In the genomic region with DNA sequence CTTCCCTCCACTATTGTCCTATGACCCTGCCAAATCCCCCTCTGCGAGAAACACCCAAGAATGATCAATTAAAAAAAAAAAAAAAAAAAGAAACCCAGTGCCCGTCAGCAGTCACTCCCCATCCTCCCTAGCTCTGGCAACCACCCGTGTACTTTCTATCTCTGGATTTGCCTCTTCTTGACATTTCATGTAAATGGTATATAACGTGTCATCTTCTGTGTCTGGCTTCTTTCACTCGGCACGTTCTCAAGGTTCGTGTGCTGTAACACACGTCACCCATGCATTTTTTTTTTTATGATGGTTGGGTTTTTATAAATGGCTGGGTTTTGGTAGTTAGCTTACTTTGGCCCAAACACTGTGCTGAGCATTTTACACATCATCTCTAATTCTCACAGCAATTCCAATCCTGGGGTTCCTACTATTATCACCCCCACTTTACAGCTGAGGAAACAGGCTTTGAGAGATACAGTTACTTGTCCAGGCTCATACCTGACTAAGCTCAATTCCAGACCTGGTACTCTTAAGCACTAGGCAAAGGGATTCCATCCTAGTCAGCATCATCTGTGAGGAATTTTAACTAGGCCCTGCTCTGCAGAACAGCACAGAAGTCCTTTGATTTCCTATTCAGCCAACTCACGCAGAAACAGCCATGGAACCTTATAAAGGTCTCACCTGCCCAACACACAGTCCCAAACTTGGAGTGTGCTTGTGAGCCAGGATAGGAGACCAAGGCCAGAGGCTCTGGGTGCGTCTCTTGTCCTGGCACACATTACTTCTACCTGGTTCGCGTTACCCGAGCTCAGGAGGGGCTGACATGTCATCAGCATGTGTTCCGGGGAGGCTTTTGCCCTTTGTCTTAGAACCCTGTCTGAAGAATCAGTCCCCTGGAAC, we compare ENCODE assay signal across 20 cellular contexts. TPM values are rescaled to one million over a fixed set of nuclear protein-coding genes. Genes with fewer than 3 reads are reported as not detected.
DNase-seq lines count a peak whose midpoint lies in the region; ATAC-seq and TF ChIP-seq lines count a peak whose summit lies in the region.
"Had no signal": no experiment of that assay in that cellular context is flagged by ENCODE, and none has a peak within 500 bp of the region (broad histone marks: within the 10 kb centered on the region; RNA-seq: fewer than 3 reads in every experiment).

No MANE protein-coding gene starts in this region.

- H3K4me1 Mint-ChIP-seq in HFFc6 (ENCODE audit: low read depth): peaks cover 39% of the 10 kb centered on the region
- no peaks in the 10 kb centered on the region for H3K4me1 Mint-ChIP-seq in activated CD8-positive, alpha-beta T cell treated with anti-CD3 and anti-CD28 coated beads, Interleukin-2, amount 10 ng/mL, durations not matched to agents 7 days and 5 days (ENCODE audit: low read depth)

- TF ChIP-seq CTCF in HFFc6 (IDR thresholded peaks at IDR 0.05): no peak

- POLR2A ChIA-PET in activated CD8-positive, alpha-beta T cell treated with anti-CD3 and anti-CD28 coated beads, Interleukin-2, amount 10 ng/mL, durations not matched to agents 7 days and 5 days (lab: Charles Lee): no interaction called here

- ATAC-seq in activated CD8-positive, alpha-beta T cell treated with anti-CD3 and anti-CD28 coated beads, Interleukin-2, amount 10 ng/mL, durations not matched to agents 7 days and 5 days: no peak
- peak; percentile 72 for ATAC-seq in left ventricle myocardium superior
- ATAC-seq in HG02610 (IDR thresholded peaks at IDR 0.05; ENCODE audit: unreplicated experiment): no peak

- no peak overlapping the region for H3K4me3 Mint-ChIP-seq in HFFc6
- H3K4me3 Mint-ChIP-seq in activated CD8-positive, alpha-beta T cell treated with anti-CD3 and anti-CD28 coated beads, Interleukin-2, amount 10 ng/mL, durations not matched to agents 7 days and 5 days: no peak overlapping the region
- H3K4me3 Mint-ChIP-seq: stimulated activated naive CD8-positive, alpha-beta T cell treated with anti-CD3 and anti-CD28 coated beads, Interleukin-15, Interleukin-2, amounts not matched to agents 100 ng/mL and 50 ng/mL, for 24 hours had no signal

- CTCF ChIA-PET in activated CD8-positive, alpha-beta T cell treated with anti-CD3 and anti-CD28 coated beads, Interleukin-2, amount 10 ng/mL, durations not matched to agents 7 days and 5 days (lab: Charles Lee): no interaction called here

- intact Hi-C loops in left ventricle myocardium superior (cut with micrococcal nuclease): no loop called here

- peaks cover 26% of the 10 kb centered on the region for H3K36me3 Mint-ChIP-seq in HFFc6 (ENCODE audit: low read depth)
- peaks cover 44% of the 10 kb centered on the region for H3K36me3 Mint-ChIP-seq in activated CD8-positive, alpha-beta T cell treated with anti-CD3 and anti-CD28 coated beads, Interleukin-2, amount 10 ng/mL, durations not matched to agents 7 days and 5 days (ENCODE audit: low read depth)

- H3K27me3 Mint-ChIP-seq in HFFc6 (ENCODE audit: insufficient read depth): no peaks in the 10 kb centered on the region
- no peaks in the 10 kb centered on the region for H3K27me3 Mint-ChIP-seq in activated CD8-positive, alpha-beta T cell treated with anti-CD3 and anti-CD28 coated beads, Interleukin-2, amount 10 ng/mL, durations not matched to agents 7 days and 5 days (ENCODE audit: low read depth)
- H3K27me3 Mint-ChIP-seq: progenitor cell of endocrine pancreas; stimulated activated naive CD8-positive, alpha-beta T cell treated with anti-CD3 and anti-CD28 coated beads, Interleukin-15, Interleukin-2, amounts not matched to agents 100 ng/mL and 50 ng/mL, for 24 hours had no signal

- peak; percentile 32 for DNase-seq in HFFc6
- DNase-seq in activated CD8-positive, alpha-beta T cell treated with anti-CD3 and anti-CD28 coated beads, Interleukin-2, amount 10 ng/mL, durations not matched to agents 7 days and 5 days: no peak
- no peak for DNase-seq in left ventricle myocardium superior
- no peak for DNase-seq in NCI-H146 (lab: John Stamatoyannopoulos, UW)
- no peak for DNase-seq in COLO668 (lab: John Stamatoyannopoulos, UW; ENCODE audit: unreplicated experiment)
- DNase-seq: activated CD4-positive, alpha-beta T cell treated with anti-CD3 and anti-CD28 coated beads for 4 hours; activated naive CD4-positive, alpha-beta T cell treated with anti-CD3 and anti-CD28 coated beads, Interleukin-2, amount 50 U/mL, for 16 hours; anterior cingulate cortex; colonic mucosa; DMS79; effector CD8-positive, alpha-beta T cell; GF-D8; mesendoderm; NCI-H1092; NCI-H187; NCI-H524; uterus had no signal

- H3K27ac Mint-ChIP-seq in HFFc6: peak overlapping the region; percentile 51
- peak overlapping the region; percentile 11 for H3K27ac Mint-ChIP-seq in activated CD8-positive, alpha-beta T cell treated with anti-CD3 and anti-CD28 coated beads, Interleukin-2, amount 10 ng/mL, durations not matched to agents 7 days and 5 days
- H3K27ac Mint-ChIP-seq: progenitor cell of endocrine pancreas; stimulated activated naive CD8-positive, alpha-beta T cell treated with anti-CD3 and anti-CD28 coated beads, Interleukin-15, Interleukin-2, amounts not matched to agents 100 ng/mL and 50 ng/mL, for 24 hours had no signal

- no peaks in the 10 kb centered on the region for H3K9me3 Mint-ChIP-seq in HFFc6
- H3K9me3 Mint-ChIP-seq in activated CD8-positive, alpha-beta T cell treated with anti-CD3 and anti-CD28 coated beads, Interleukin-2, amount 10 ng/mL, durations not matched to agents 7 days and 5 days (ENCODE audit: insufficient read depth): no peaks in the 10 kb centered on the region
- H3K9me3 Mint-ChIP-seq: stimulated activated naive CD8-positive, alpha-beta T cell treated with anti-CD3 and anti-CD28 coated beads, Interleukin-15, Interleukin-2, amounts not matched to agents 100 ng/mL and 50 ng/mL, for 24 hours had no signal

RNA-seq across cellular contexts. Expression of a gene that starts 11.7 kb away (rescaled TPM):
- total RNA-seq in HFFc6 (2021; fragmentation: NEBNext Ultra II Directional; extraction: Animal tissue kit (Norgen Biotek cat#: 25700)): 100 to 1,000 TPM in 1 of 6 experiments, 10 to 100 TPM in 5; 79.4 to 101 (median 89.0) TPM
- total RNA-seq in activated CD8-positive, alpha-beta T cell treated with anti-CD3 and anti-CD28 coated beads, Interleukin-2, amount 10 ng/mL, durations not matched to agents 7 days and 5 days: 100 to 1,000 TPM; 100 to 105 TPM
- 621 TPM for total RNA-seq in left ventricle myocardium superior

RNA-seq across cellular contexts. Expression of a gene that starts 26.9 kb away (rescaled TPM):
- total RNA-seq in HFFc6 (2021; fragmentation: NEBNext Ultra II Directional; extraction: Animal tissue kit (Norgen Biotek cat#: 25700)): 100 to 1,000 TPM in 3 of 6 experiments, 10 to 100 TPM in 3; 94.1 to 130 (median 99.2) TPM
- 10 to 100 TPM; 40.2 to 46.3 TPM for total RNA-seq in activated CD8-positive, alpha-beta T cell treated with anti-CD3 and anti-CD28 coated beads, Interleukin-2, amount 10 ng/mL, durations not matched to agents 7 days and 5 days
- 73.8 TPM for total RNA-seq in left ventricle myocardium superior

RNA-seq across cellular contexts. Expression of a gene that starts 27.3 kb away (rescaled TPM):
- 10 to 100 TPM; 22.1 to 30.8 (median 27.0) TPM for total RNA-seq in HFFc6 (2021; fragmentation: NEBNext Ultra II Directional; extraction: Animal tissue kit (Norgen Biotek cat#: 25700))
- total RNA-seq in activated CD8-positive, alpha-beta T cell treated with anti-CD3 and anti-CD28 coated beads, Interleukin-2, amount 10 ng/mL, durations not matched to agents 7 days and 5 days: 10 to 100 TPM; 16.3 to 16.4 TPM
- total RNA-seq in left ventricle myocardium superior: 22.0 TPM

RNA-seq across cellular contexts. Expression of a gene that starts 56.7 kb away (rescaled TPM):
- 10 to 100 TPM; 10.5 to 13.9 (median 12.2) TPM for total RNA-seq in HFFc6 (2021; fragmentation: NEBNext Ultra II Directional; extraction: Animal tissue kit (Norgen Biotek cat#: 25700))
- 10 to 100 TPM; 22.7 to 26.1 TPM for total RNA-seq in activated CD8-positive, alpha-beta T cell treated with anti-CD3 and anti-CD28 coated beads, Interleukin-2, amount 10 ng/mL, durations not matched to agents 7 days and 5 days
- 5.5 TPM for total RNA-seq in left ventricle myocardium superior

RNA-seq across cellular contexts. Expression of a gene that starts 56.8 kb away (rescaled TPM):
- 10 to 100 TPM; 70.5 to 80.9 (median 76.4) TPM for total RNA-seq in HFFc6 (2021; fragmentation: NEBNext Ultra II Directional; extraction: Animal tissue kit (Norgen Biotek cat#: 25700))
- 10 to 100 TPM; 71.9 to 72.6 TPM for total RNA-seq in activated CD8-positive, alpha-beta T cell treated with anti-CD3 and anti-CD28 coated beads, Interleukin-2, amount 10 ng/mL, durations not matched to agents 7 days and 5 days
- total RNA-seq in left ventricle myocardium superior: 37.6 TPM
